Comparison of ENCODE assay signal across 8 cellular contexts in the genomic region with DNA sequence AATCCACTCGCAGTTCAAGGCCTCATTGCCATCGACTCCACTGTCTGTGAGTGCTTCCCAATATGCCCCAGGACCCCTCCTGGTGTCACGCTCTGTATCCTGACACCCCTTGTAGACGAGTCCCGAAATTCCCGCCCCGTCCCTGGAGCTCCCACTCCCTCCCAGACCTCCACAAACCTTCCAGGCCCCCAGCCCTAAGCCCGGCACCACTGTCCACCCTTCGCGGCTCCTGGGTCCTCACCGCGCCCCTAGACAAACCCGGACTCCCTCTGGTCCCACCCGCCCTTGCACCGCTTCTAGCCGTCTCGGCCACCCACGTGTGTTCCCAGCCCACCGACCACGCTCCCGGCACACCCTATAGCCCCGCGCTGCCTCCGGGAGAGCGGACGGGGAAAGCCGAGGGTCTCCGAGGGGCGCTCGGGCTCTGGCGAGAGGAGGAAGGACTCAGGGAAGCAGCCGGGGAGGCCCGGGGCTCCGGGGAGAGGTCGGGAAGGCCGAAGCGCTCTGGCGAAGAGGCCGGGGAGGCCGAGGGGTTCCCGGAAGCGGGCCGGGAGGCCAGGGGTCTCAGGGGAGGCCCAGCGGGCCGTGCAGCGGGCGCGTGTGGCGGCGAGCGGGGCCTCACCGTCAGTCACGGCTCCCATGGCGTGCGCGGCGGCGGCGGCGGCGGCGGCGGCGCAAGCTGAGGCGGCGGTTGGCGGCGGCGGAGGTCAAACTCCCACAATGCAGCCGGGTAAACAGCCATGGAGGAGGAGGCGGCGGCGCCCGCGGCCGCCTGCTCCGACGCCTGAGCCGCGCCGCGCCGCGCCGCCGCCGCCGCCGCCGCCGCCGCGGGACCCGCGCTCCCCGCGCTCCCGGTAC. TPM values are rescaled to one million over a fixed set of nuclear protein-coding genes. Genes with fewer than 3 reads are reported as not detected.
DNase-seq lines count a peak whose midpoint lies in the region; ATAC-seq and TF ChIP-seq lines count a peak whose summit lies in the region.

ATXN7 (plus strand) TSS at position 718 of the 858 bp plus-strand sequence. CDS start 48,732 bp downstream, outside the sequence.
THOC7 (minus strand) TSS at position 656 of the 858 bp plus-strand sequence; CDS start at position 641, 15 bp downstream.

- no peaks in the 10 kb centered on the region for H3K9me3 Mint-ChIP-seq in Caco-2 (ENCODE audit: unreplicated experiment)
- no peaks in the 10 kb centered on the region for H3K9me3 Mint-ChIP-seq in T-cell

- H3K4me1 Mint-ChIP-seq in Caco-2 (ENCODE audit: low read depth, unreplicated experiment) = peaks cover 28% of the 10 kb centered on the region
- peaks cover 70 to 74% (median 72%) of the 10 kb centered on the region in 3 donors for H3K4me1 Mint-ChIP-seq in T-cell

- 0 to 1% (median 0%) methylated on average over 26 to 98 of the region's 98 CpGs for WGBS in adrenal gland, 4 donors
- 1% methylated on average over 38 to 98 of the region's 98 CpGs for WGBS in psoas muscle, 3 donors

- peak within 1 kb of the TSS; percentile 26 to 96 (median 88) for H3K27ac ChIP-seq in adrenal gland
- peak within 1 kb of the TSS; percentile 98 for H3K27ac ChIP-seq in psoas muscle
- H3K27ac ChIP-seq in uterus = peak within 1 kb of the TSS; percentile 88 to 90

- TF ChIP-seq CTCF in Caco-2 (IDR thresholded peaks at IDR 0.05; ENCODE audit: insufficient read depth in 1 of 2, low read depth in 1 of 2, low read length in 1 of 2, severe bottlenecking in 1 of 2, unreplicated experiment in 1 of 2) (no peak), adrenal gland (IDR thresholded peaks at IDR 0.05) (no peak), psoas muscle (IDR thresholded peaks at IDR 0.05) (no peak), uterus (IDR thresholded peaks at IDR 0.05) (no peak)

- TF ChIP-seq POLR2A in adrenal gland (IDR thresholded peaks at IDR 0.05) (peak in 1 of 2 donors; percentile 58), uterus (IDR thresholded peaks at IDR 0.05) (peak in 1 of 2 donors; percentile 13)

- no TSS peak for BruUV-seq in Caco-2 (replicated peaks; lab: Mats Ljungman, UMichigan)

- H3K36me3 Mint-ChIP-seq in Caco-2 (ENCODE audit: insufficient read depth, unreplicated experiment) = peaks cover 13% of the 10 kb centered on the region
- H3K36me3 Mint-ChIP-seq in T-cell = peaks cover 9% of the 10 kb centered on the region

- DNase-seq in Caco-2 (peak; percentile 63 to 81), T-cell (peak; percentile 42 to 75 (median 64)), adrenal gland (peak; percentile 59 to 79 (median 67)), left cardiac atrium (peak; percentile 79), psoas muscle (peak; percentile 78 to 87), uterus (peak; percentile 58 to 72)

- H3K27me3 Mint-ChIP-seq in Caco-2 (ENCODE audit: insufficient read depth, unreplicated experiment) (no peaks in the 10 kb centered on the region), T-cell (no peaks in the 10 kb centered on the region)

- H3K9me3 ChIP-seq in Caco-2 = no peaks in the 10 kb centered on the region
- H3K9me3 ChIP-seq in adrenal gland (replicated peaks in 1 of 3) = no peaks in the 10 kb centered on the region
- H3K9me3 ChIP-seq in psoas muscle = no peaks in the 10 kb centered on the region
- H3K9me3 ChIP-seq in uterus = no peaks in the 10 kb centered on the region

- POLR2A ChIA-PET in Caco-2 (lab: Charles Lee) (no interaction called here), T-cell (lab: Charles Lee) (interaction anchor here in 1 of 2 donors (0.6 kb wide), 2 partner anchors 36 to 115 kb away, joined by 3 to 22 read pairs; no protein-coding TSS in a partner anchor)

- CTCF ChIA-PET in Caco-2 (lab: Charles Lee) (interaction anchor here (0.6 to 1.1 kb wide), 2 partner anchors 45 to 86 kb away, joined by 3 read pairs; no protein-coding TSS in a partner anchor), T-cell (lab: Charles Lee) (no interaction called here)

- H3K27me3 ChIP-seq in Caco-2 (replicated peaks; ENCODE audit: control insufficient read depth, insufficient read depth, low read length) = no peaks in the 10 kb centered on the region
- no peaks in the 10 kb centered on the region for H3K27me3 ChIP-seq in adrenal gland
- H3K27me3 ChIP-seq in psoas muscle (ENCODE audit: insufficient read depth in 3 of 3, low read length in 2 of 3) = no peaks in the 10 kb centered on the region
- H3K27me3 ChIP-seq in uterus = no peaks in the 10 kb centered on the region

- H3K4me3 Mint-ChIP-seq in Caco-2 (ENCODE audit: unreplicated experiment) (peak within 1 kb of the TSS; percentile 73), T-cell (peak within 1 kb of the TSS; percentile 85 to 91 (median 90))

- intact Hi-C loops in Caco-2 (cut with micrococcal nuclease; ENCODE audit: unreplicated experiment) (loop anchor here (2.0 kb wide), 1 partner anchor 49 kb away; the partner anchor contains the start of gene SCAANT1), adrenal gland (cut with DNase I) (loop anchor here in 1 of 2 donors (2.0 kb wide), 1 partner anchor 45 kb away; no protein-coding TSS in a partner anchor), left cardiac atrium (cut with DNase I) (no loop called here), psoas muscle (cut with DNase I) (loop anchor here in 1 of 2 donors (2.0 to 10.0 kb wide), 2 partner anchors 49 to 131 kb away; partner anchors contain the start of gene SCAANT1), uterus (cut with DNase I; ENCODE audit: low total_unique reads) (no loop called here)

- H3K27ac Mint-ChIP-seq in Caco-2 (ENCODE audit: unreplicated experiment) = peak within 1 kb of the TSS; percentile 64
- H3K27ac Mint-ChIP-seq in T-cell = peak within 1 kb of the TSS; percentile 88 to 93

- H3K4me3 ChIP-seq in Caco-2 (ENCODE audit: low read depth, low read length) = peak within 1 kb of the TSS; percentile 93
- peak within 1 kb of the TSS; percentile 79 to 99 (median 98) for H3K4me3 ChIP-seq in adrenal gland
- H3K4me3 ChIP-seq in psoas muscle = peak within 1 kb of the TSS; percentile 99
- H3K4me3 ChIP-seq in uterus = peak within 1 kb of the TSS; percentile 90 to 98

- no peaks in the 10 kb centered on the region; the same call in 1 of the 2 replicates for H3K36me3 ChIP-seq in Caco-2 (ENCODE audit: control insufficient read depth, insufficient read depth, low read length)
- no peaks in the 10 kb centered on the region for H3K36me3 ChIP-seq in adrenal gland (replicated peaks in 1 of 2)
- H3K36me3 ChIP-seq in psoas muscle (ENCODE audit: insufficient read depth in 1 of 2, low read depth in 1 of 2) = peaks cover 0 to 8% of the 10 kb centered on the region in 2 donors
- no peaks in the 10 kb centered on the region for H3K36me3 ChIP-seq in uterus

- ATAC-seq in GM19452 (IDR thresholded peaks at IDR 0.05; ENCODE audit: unreplicated experiment) = peak; percentile 73
- peak; percentile 56 for ATAC-seq in HG03571 (IDR thresholded peaks at IDR 0.05; ENCODE audit: unreplicated experiment)
- ATAC-seq in T-cell (replicated peaks in 1 of 4) = peak; percentile 84 to 89 (median 86)
- ATAC-seq in left cardiac atrium = peak; percentile 90 to 91
- peak; percentile 85 to 92 (median 91) for ATAC-seq in psoas muscle

- H3K4me1 ChIP-seq in Caco-2 (peaks cover 23% of the 10 kb centered on the region), adrenal gland (replicated peaks in 1 of 2) (peaks cover 7 to 15% of the 10 kb centered on the region in 2 donors), psoas muscle (peaks cover 19% of the 10 kb centered on the region), uterus (peaks cover 0 to 4% of the 10 kb centered on the region in 2 donors)

RNA-seq across cellular contexts. Expression of gene ATXN7, which starts in this region (rescaled TPM):
- 22.5 and 22.8 TPM in 2 replicates for total RNA-seq in Caco-2 (2022)
- total RNA-seq in T-cell = 100 to 1,000 TPM; 110 to 231 (median 123) TPM
- 10 to 100 TPM in 7 of 8 donors, 1 to 10 TPM in 1; 9.6 to 27.3 (median 19.0) TPM for total RNA-seq in adrenal gland
- 10 to 100 TPM in 2 of 3 donors, 1 to 10 TPM in 1; 4.1 to 13.6 (median 12.1) TPM for polyA plus RNA-seq in adrenal gland
- 10 to 100 TPM; 13.0 to 22.2 TPM for total RNA-seq in left cardiac atrium
- total RNA-seq in psoas muscle = 10 to 100 TPM; 16.2 to 27.2 (median 21.6) TPM
- polyA plus RNA-seq in psoas muscle = 1 to 10 TPM; 2.4 to 6.9 (median 3.9) TPM
- 10 to 100 TPM in 2 of 4 donors, 1 to 10 TPM in 2; 3.3 to 42.5 (median 17.9) TPM for total RNA-seq in uterus

RNA-seq across cellular contexts. Expression of gene THOC7, which starts in this region (rescaled TPM):
- 68.4 and 78.3 TPM in 2 replicates for total RNA-seq in Caco-2 (2022)
- total RNA-seq in T-cell = 10 to 100 TPM; 30.9 to 36.9 (median 33.1) TPM
- total RNA-seq in adrenal gland = 10 to 100 TPM; 34.8 to 81.3 (median 61.9) TPM
- 100 to 1,000 TPM; 113 to 144 (median 142) TPM for polyA plus RNA-seq in adrenal gland
- total RNA-seq in left cardiac atrium = 10 to 100 TPM; 65.9 to 72.0 TPM
- 10 to 100 TPM; 61.0 to 90.8 (median 75.1) TPM for total RNA-seq in psoas muscle
- polyA plus RNA-seq in psoas muscle = 100 to 1,000 TPM in 1 of 3 donors, 10 to 100 TPM in 2; 63.0 to 102 (median 90.1) TPM
- total RNA-seq in uterus = 10 to 100 TPM; 25.4 to 86.2 (median 52.0) TPM

Comparison
In these comparisons a context has a peak if more than half of its experiments do, and no peak if none do; other contexts are left out.
1. Peak in every context shown above with its lines: DNase-seq, ATAC-seq, H3K4me3 ChIP-seq and H3K27ac ChIP-seq.